In the genomic region with DNA sequence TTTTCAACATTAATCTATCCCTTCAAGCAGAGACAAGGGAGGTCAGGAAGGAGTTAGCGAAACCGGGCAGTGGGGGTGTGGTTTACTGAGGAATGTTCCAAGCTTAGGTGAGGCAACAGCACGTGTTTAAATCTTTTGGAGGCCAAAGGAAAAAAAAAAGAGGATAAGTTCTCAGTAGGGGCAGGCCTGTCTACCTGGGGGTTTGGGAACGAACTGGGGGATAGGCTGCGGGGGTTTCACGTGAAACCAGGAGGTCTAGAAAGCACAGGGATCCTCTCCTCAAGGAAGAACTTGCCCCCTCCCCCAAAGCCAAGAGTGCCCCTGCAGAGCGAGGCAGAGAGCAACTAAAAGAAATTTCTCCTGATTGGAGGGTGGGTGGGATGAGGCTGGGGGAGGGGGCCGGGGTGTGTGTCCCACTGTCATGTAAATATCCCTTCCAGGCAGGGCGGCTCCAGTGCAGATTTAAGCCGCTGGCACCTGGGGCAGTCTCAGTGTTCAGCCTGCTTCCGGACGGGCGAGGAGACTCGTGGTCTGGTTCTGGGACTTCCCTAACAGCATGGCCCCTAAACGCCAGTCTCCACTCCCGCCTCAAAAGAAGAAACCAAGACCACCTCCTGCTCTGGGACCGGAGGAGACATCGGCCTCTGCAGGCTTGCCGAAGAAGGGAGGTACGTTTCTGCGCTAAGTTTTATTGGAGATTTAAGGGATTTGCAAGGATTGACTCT, we compare ENCODE assay signal across 8 cellular contexts. TPM values are rescaled to one million over a fixed set of nuclear protein-coding genes. Genes with fewer than 3 reads are reported as not detected.
A peak's percentile ranks its signal among the peaks of the same experiment; 100 is the strongest.
DNase-seq lines count a peak whose midpoint lies in the region; ATAC-seq, FAIRE-seq and TF ChIP-seq lines count a peak whose summit lies in the region.

No MANE protein-coding gene starts in this region.

- peak overlapping the region; percentile 99 for H3K4me2 ChIP-seq in GM23338

- peaks cover 46% of the 10 kb centered on the region for H3F3A ChIP-seq in GM23338 (replicated peaks; ENCODE audit: low read depth)

- TF ChIP-seq EP300 in stomach (IDR thresholded peaks at IDR 0.05) = no peak

- peak overlapping the region; percentile 100 for H3K27ac ChIP-seq in GM23338 (ENCODE audit: low read depth)
- H3K27ac ChIP-seq in colonic mucosa = peak overlapping the region; percentile 96
- peak overlapping the region; percentile 82 to 94 (median 93) for H3K27ac ChIP-seq in stomach

- no peak overlapping the region for H2AFZ ChIP-seq in GM23338

- H3K4me3 ChIP-seq in GM23338 (peak overlapping the region; percentile 93), colonic mucosa (peak overlapping the region; percentile 59), lower leg skin (ENCODE audit: low read depth, poor library complexity, severe bottlenecking) (peak overlapping the region; percentile 53), stomach (peak overlapping the region; percentile 49 to 65 (median 62))

- DNase-seq in COLO668 (lab: John Stamatoyannopoulos, UW; ENCODE audit: unreplicated experiment) (peak; percentile 61), GM23338 (ENCODE audit: low spot score) (peak; percentile 97), RPMI7951 (ENCODE audit: low read depth) (peak; percentile 35), colonic mucosa (peak; percentile 74), lower leg skin (ENCODE audit: low spot score in 2 of 2) (peak; percentile 66 to 91), stomach (peak; percentile 72), HTR-8/SVneo (ENCODE audit: insufficient read length, low spot score) (no peak)

- H4K20me1 ChIP-seq in GM23338 (replicated peaks; ENCODE audit: insufficient read depth) = peaks cover 34% of the 10 kb centered on the region

- H3K9me3 ChIP-seq in colonic mucosa (no peaks in the 10 kb centered on the region), stomach (no peaks in the 10 kb centered on the region)

- H3K4me3 Mint-ChIP-seq in GM23338 = peak overlapping the region; percentile 100

- ATAC-seq in GM23338 = peak; percentile 74
- no peak for ATAC-seq in HG03342 (IDR thresholded peaks at IDR 0.05; ENCODE audit: unreplicated experiment)

- H3K9me2 ChIP-seq in GM23338 (ENCODE audit: insufficient read depth) = no peaks in the 10 kb centered on the region

- H3K27ac Mint-ChIP-seq in GM23338 = peak overlapping the region; percentile 100

- H3K4me1 Mint-ChIP-seq in GM23338 = peaks cover 37% of the 10 kb centered on the region

- no peaks in the 10 kb centered on the region for H3K27me3 ChIP-seq in GM23338 (ENCODE audit: insufficient read depth)
- no peaks in the 10 kb centered on the region for H3K27me3 ChIP-seq in colonic mucosa
- H3K27me3 ChIP-seq in stomach = no peaks in the 10 kb centered on the region

- H3K36me3 Mint-ChIP-seq in GM23338 (ENCODE audit: low read depth) = peaks cover 60% of the 10 kb centered on the region

- no peak for FAIRE-seq in HTR-8/SVneo (lab: Jason Lieb, UNC)

- H3K36me3 ChIP-seq in GM23338 (ENCODE audit: insufficient read depth) (no peaks in the 10 kb centered on the region; the same call in 1 of the 2 replicates), colonic mucosa (no peaks in the 10 kb centered on the region), stomach (no peaks in the 10 kb centered on the region)

- TF ChIP-seq CTCF in GM23338 (conservative IDR thresholded peaks at IDR 0.05; ENCODE audit: low read depth in 2 of 2) (no peak), colonic mucosa (IDR thresholded peaks at IDR 0.05) (no peak), lower leg skin (IDR thresholded peaks at IDR 0.05) (no peak), stomach (IDR thresholded peaks at IDR 0.05) (no peak)

- peak overlapping the region; percentile 62 to 93 for H3K9ac ChIP-seq in colonic mucosa (ENCODE audit: low read depth in 2 of 2, low read length in 2 of 2)

- H3K4me1 ChIP-seq in GM23338 (ENCODE audit: insufficient read depth) (peaks cover 39% of the 10 kb centered on the region), colonic mucosa (peaks cover 8% of the 10 kb centered on the region), stomach (peaks cover 25 to 64% (median 48%) of the 10 kb centered on the region in 4 donors)

- H3K79me2 ChIP-seq in GM23338 (replicated peaks; ENCODE audit: insufficient read depth) = peaks cover 49% of the 10 kb centered on the region

- WGBS in lower leg skin, 2 donors = 3 to 4% methylated on average over 21 of the region's 21 CpGs
- 2 to 9% (median 5%) methylated on average over 15 to 21 of the region's 21 CpGs for whole genome bisulfite sequencing in stomach, 5 donors

- TF ChIP-seq POLR2A in lower leg skin (IDR thresholded peaks at IDR 0.05) = no peak
- TF ChIP-seq POLR2A in stomach (IDR thresholded peaks at IDR 0.05) = no peak

- intact Hi-C loops in colonic mucosa (cut with DNase I) (no loop called here), lower leg skin (cut with DNase I; ENCODE audit: low total_unique reads) (no loop called here), stomach (cut with DNase I; ENCODE audit: low total_unique reads) (no loop called here)

- H3K9me3 Mint-ChIP-seq in GM23338 = peaks cover 13% of the 10 kb centered on the region

- H3K27me3 Mint-ChIP-seq in GM23338 (ENCODE audit: insufficient read depth, low read depth, poor library complexity) = peaks cover 31% of the 10 kb centered on the region

TF ChIP-seq in GM23338, 12 proteins besides CTCF, POLR2A, EP300 and RAD21:
- TF ChIP-seq JUNB (IDR thresholded peaks at IDR 0.05; ENCODE audit: unreplicated experiment) (peak; percentile 44), EZH2phosphoT487 (IDR thresholded peaks at IDR 0.05; ENCODE audit: unreplicated experiment) (no peak), ZNF114 (CRISPR knock-in tag; IDR thresholded peaks at IDR 0.05) (no peak), STAT1 (IDR thresholded peaks at IDR 0.05; ENCODE audit: unreplicated experiment) (no peak), POLR2AphosphoS5 (IDR thresholded peaks at IDR 0.05; ENCODE audit: low read depth) (peak; percentile 99), NANOG (IDR thresholded peaks at IDR 0.05; ENCODE audit: borderline replicate concordance) (peak; percentile 59; the same call in 1 of the 2 replicates)
- TF ChIP-seq, protein P1, sequence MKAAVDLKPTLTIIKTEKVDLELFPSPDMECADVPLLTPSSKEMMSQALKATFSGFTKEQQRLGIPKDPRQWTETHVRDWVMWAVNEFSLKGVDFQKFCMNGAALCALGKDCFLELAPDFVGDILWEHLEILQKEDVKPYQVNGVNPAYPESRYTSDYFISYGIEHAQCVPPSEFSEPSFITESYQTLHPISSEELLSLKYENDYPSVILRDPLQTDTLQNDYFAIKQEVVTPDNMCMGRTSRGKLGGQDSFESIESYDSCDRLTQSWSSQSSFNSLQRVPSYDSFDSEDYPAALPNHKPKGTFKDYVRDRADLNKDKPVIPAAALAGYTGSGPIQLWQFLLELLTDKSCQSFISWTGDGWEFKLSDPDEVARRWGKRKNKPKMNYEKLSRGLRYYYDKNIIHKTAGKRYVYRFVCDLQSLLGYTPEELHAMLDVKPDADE (IDR thresholded peaks at IDR 0.05) = peak; percentile 52; the same call in 1 of the 2 replicates

RNA-seq across cellular contexts. Expression of a gene that starts 5.5 kb away (rescaled TPM):
- 949 and 964 TPM in 2 replicates for total RNA-seq in GM23338 (2014; rRNA removed; shearing (Covaris generic))
- polyA plus RNA-seq in GM23338 (2016; fragmentation: Nextera tagmentation; extraction: Ambion mirVana) (1,113 and 1,261 TPM in 2 replicates), stomach (100 to 1,000 TPM; 109 to 150 (median 111) TPM)
- 266 and 329 TPM in 2 replicates for total RNA-seq in RPMI7951 (2014; rRNA removed; shearing (Covaris generic))
- total RNA-seq in colonic mucosa (100 to 1,000 TPM; 222 to 348 TPM), lower leg skin (100 to 1,000 TPM; 135 to 220 (median 178) TPM), stomach (100 to 1,000 TPM in 3 of 5 donors, 10 to 100 TPM in 2; 49.0 to 489 (median 123) TPM)

RNA-seq across cellular contexts. Expression of a gene that starts 18.8 kb away (rescaled TPM):
- total RNA-seq in GM23338 (2014; rRNA removed; shearing (Covaris generic)) = 16.3 and 17.7 TPM in 2 replicates
- 6.2 and 6.7 TPM in 2 replicates for polyA plus RNA-seq in GM23338 (2016; fragmentation: Nextera tagmentation; extraction: Ambion mirVana)
- total RNA-seq in RPMI7951 (2014; rRNA removed; shearing (Covaris generic)) = 6.1 and 6.6 TPM in 2 replicates
- total RNA-seq in colonic mucosa = 1 to 10 TPM; 2.8 to 7.5 TPM
- total RNA-seq in lower leg skin = 1 to 10 TPM; 2.4 to 8.4 (median 4.1) TPM
- total RNA-seq in stomach = 10 to 100 TPM in 3 of 5 donors, 1 to 10 TPM in 2; 5.0 to 23.2 (median 13.3) TPM
- polyA plus RNA-seq in stomach = 1 to 10 TPM; 5.3 to 8.0 (median 7.7) TPM

RNA-seq across cellular contexts. Expression of a gene that starts 26.9 kb away (rescaled TPM):
- total RNA-seq in GM23338 (2014; rRNA removed; shearing (Covaris generic)) = 68.4 and 78.3 TPM in 2 replicates
- polyA plus RNA-seq in GM23338 (2016; fragmentation: Nextera tagmentation; extraction: Ambion mirVana) (48.7 and 51.5 TPM in 2 replicates), stomach (10 to 100 TPM; 46.3 to 67.5 (median 60.2) TPM)
- total RNA-seq in RPMI7951 (2014; rRNA removed; shearing (Covaris generic)) = 81.0 and 116 TPM in 2 replicates
- total RNA-seq in colonic mucosa (100 to 1,000 TPM in 1 of 2 donors, 10 to 100 TPM in 1; 39.7 to 152 TPM), lower leg skin (10 to 100 TPM; 36.6 to 46.8 (median 44.0) TPM), stomach (100 to 1,000 TPM in 2 of 5 donors, 10 to 100 TPM in 2, 1 to 10 TPM in 1; 2.9 to 125 (median 33.9) TPM)

RNA-seq across cellular contexts. Expression of a gene that starts 40.4 kb away (rescaled TPM):
- 54.1 and 57.9 TPM in 2 replicates for total RNA-seq in GM23338 (2014; rRNA removed; shearing (Covaris generic))
- polyA plus RNA-seq in GM23338 (2016; fragmentation: Nextera tagmentation; extraction: Ambion mirVana) (47.5 and 50.3 TPM in 2 replicates), stomach (10 to 100 TPM; 57.1 to 90.5 (median 60.5) TPM)
- 68.1 and 69.2 TPM in 2 replicates for total RNA-seq in RPMI7951 (2014; rRNA removed; shearing (Covaris generic))
- total RNA-seq in colonic mucosa (100 to 1,000 TPM in 1 of 2 donors, 10 to 100 TPM in 1; 69.9 to 129 TPM), lower leg skin (10 to 100 TPM; 68.3 to 95.7 (median 84.1) TPM), stomach (100 to 1,000 TPM in 1 of 5 donors, 10 to 100 TPM in 2, 1 to 10 TPM in 2; 3.5 to 116 (median 20.0) TPM)
